15 cellular contexts compared by ENCODE assay signal in the genomic region with DNA sequence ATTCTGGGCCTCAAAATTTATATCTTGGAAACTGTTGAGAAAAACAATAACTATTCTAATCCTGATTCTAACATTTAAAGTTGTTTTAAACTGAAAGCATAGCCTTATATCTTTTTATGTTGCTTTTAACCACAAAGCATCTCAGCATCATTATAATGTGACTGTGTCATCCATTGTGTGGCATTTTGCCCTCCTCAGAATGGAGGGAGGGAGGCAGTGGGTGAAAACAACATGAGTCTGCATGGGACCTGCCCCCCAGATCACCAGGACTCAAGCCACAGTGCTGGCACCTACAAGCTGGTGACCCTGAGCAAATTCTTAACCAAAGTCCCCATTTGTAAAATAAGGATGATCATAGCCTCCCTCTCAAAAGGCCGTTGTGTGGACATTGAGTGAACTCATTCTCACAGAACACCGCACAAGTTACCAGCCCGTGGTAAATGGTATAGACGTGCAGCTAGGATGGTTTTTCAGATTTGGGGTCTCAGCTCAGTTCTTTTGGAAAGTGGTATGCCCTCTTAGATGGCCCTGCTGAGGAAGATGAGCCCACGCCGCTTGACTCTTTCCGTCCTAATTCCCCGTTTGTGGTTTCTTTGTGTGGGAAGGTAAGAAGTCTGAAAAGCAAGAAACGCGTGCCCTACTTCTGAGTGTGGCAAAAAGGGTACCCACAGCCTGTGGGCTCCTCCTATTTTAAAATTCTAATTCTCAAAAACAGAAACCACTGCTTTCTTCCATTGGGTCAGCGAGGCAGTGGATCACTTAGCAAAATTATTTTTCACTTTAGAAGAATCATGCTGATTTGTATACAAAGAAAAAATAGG.
DNase-seq lines count a peak whose midpoint lies in the region; ATAC-seq lines count a peak whose summit lies in the region.
"Had no signal": no experiment of that assay in that cellular context is flagged by ENCODE, and none has a peak within 500 bp of the region (broad histone marks: within the 10 kb centered on the region; RNA-seq: fewer than 3 reads in every experiment).

No MANE protein-coding gene starts in this region.

- in situ Hi-C loops in GM23248 (cut with MboI) = no loop called here

- H3K27ac ChIP-seq in GM23248 = no peak overlapping the region
- H3K27ac ChIP-seq: esophagus squamous epithelium, neutrophil had no signal

- no peaks in the 10 kb centered on the region for H3K36me3 Mint-ChIP-seq in activated naive CD4-positive, alpha-beta T cell treated with anti-CD3 and anti-CD28 coated beads, Interleukin-2, amount 10 ng/mL, durations not matched to agents 7 days and 5 days
- H3K36me3 Mint-ChIP-seq in activated naive CD8-positive, alpha-beta T cell treated with anti-CD3 and anti-CD28 coated beads, Interleukin-2, amount 50 U/mL, for 24 hours (ENCODE audit: low read depth) = peaks cover 3% of the 10 kb centered on the region
- peaks cover 4% of the 10 kb centered on the region for H3K36me3 Mint-ChIP-seq in stimulated activated naive CD8-positive, alpha-beta T cell treated with anti-CD3 and anti-CD28 coated beads, Interleukin-15, Interleukin-2, amounts not matched to agents 100 ng/mL and 50 ng/mL, for 24 hours (ENCODE audit: low read depth)
- H3K36me3 Mint-ChIP-seq: stimulated activated memory B cell treated with anti-CD40 and anti-IgM and Interleukin-4, amounts not matched to agents 10 μg/mL and 1 μg/mL and 100 μg/mL, for 72 hours had no signal

- H4K20me1 ChIP-seq in GM23248 (ENCODE audit: insufficient read depth) = no peaks in the 10 kb centered on the region

- peak overlapping the region; percentile 48 for H3K4me2 ChIP-seq in GM23248 (ENCODE audit: unreplicated experiment)

- ATAC-seq in activated naive CD8-positive, alpha-beta T cell treated with anti-CD3 and anti-CD28 coated beads, Interleukin-2, amount 50 U/mL, for 24 hours = peak; percentile 85
- no peak for ATAC-seq in HG02798 (IDR thresholded peaks at IDR 0.05; ENCODE audit: poor library complexity, unreplicated experiment)
- ATAC-seq in GM19035 (IDR thresholded peaks at IDR 0.05; ENCODE audit: unreplicated experiment) = no peak
- ATAC-seq: stimulated activated memory B cell treated with anti-CD40 and anti-IgM and Interleukin-4, amounts not matched to agents 10 μg/mL and 1 μg/mL and 100 μg/mL, for 72 hours had no signal

- H3K9ac ChIP-seq in GM23248 = no peak overlapping the region

- no peaks in the 10 kb centered on the region for H3K9me3 ChIP-seq in GM23248 (ENCODE audit: low read depth)
- H3K9me3 ChIP-seq: esophagus squamous epithelium, neutrophil had no signal

- no peaks in the 10 kb centered on the region for H3K4me1 Mint-ChIP-seq in activated naive CD4-positive, alpha-beta T cell treated with anti-CD3 and anti-CD28 coated beads, Interleukin-2, amount 10 ng/mL, durations not matched to agents 7 days and 5 days
- H3K4me1 Mint-ChIP-seq in activated naive CD8-positive, alpha-beta T cell treated with anti-CD3 and anti-CD28 coated beads, Interleukin-2, amount 50 U/mL, for 24 hours = peaks cover 42% of the 10 kb centered on the region
- peaks cover 43% of the 10 kb centered on the region for H3K4me1 Mint-ChIP-seq in stimulated activated naive CD8-positive, alpha-beta T cell treated with anti-CD3 and anti-CD28 coated beads, Interleukin-15, Interleukin-2, amounts not matched to agents 100 ng/mL and 50 ng/mL, for 24 hours (ENCODE audit: low read depth)

- no peak overlapping the region for H3K27ac Mint-ChIP-seq in activated naive CD4-positive, alpha-beta T cell treated with anti-CD3 and anti-CD28 coated beads, Interleukin-2, amount 10 ng/mL, durations not matched to agents 7 days and 5 days
- H3K27ac Mint-ChIP-seq in activated naive CD8-positive, alpha-beta T cell treated with anti-CD3 and anti-CD28 coated beads, Interleukin-2, amount 50 U/mL, for 24 hours = peak overlapping the region; percentile 84
- peak overlapping the region; percentile 85 for H3K27ac Mint-ChIP-seq in stimulated activated naive CD8-positive, alpha-beta T cell treated with anti-CD3 and anti-CD28 coated beads, Interleukin-15, Interleukin-2, amounts not matched to agents 100 ng/mL and 50 ng/mL, for 24 hours
- H3K27ac Mint-ChIP-seq: activated naive CD8-positive, alpha-beta T cell treated with anti-CD3 and anti-CD28 coated beads, Interleukin-2, amount 10 ng/mL, durations not matched to agents 7 days and 5 days; stimulated activated memory B cell treated with anti-CD40 and anti-IgM and Interleukin-4, amounts not matched to agents 10 μg/mL and 1 μg/mL and 100 μg/mL, for 72 hours had no signal

- H3K36me3 ChIP-seq in GM23248 (ENCODE audit: low read depth) = no peaks in the 10 kb centered on the region
- H3K36me3 ChIP-seq: esophagus squamous epithelium, neutrophil had no signal

- peak; percentile 25 for DNase-seq in activated naive CD4-positive, alpha-beta T cell treated with Interleukin-2 at 50 U/mL for 16 hours
- DNase-seq in activated naive CD4-positive, alpha-beta T cell treated with anti-CD3 and anti-CD28 coated beads, Interleukin-2, amount 10 ng/mL, durations not matched to agents 7 days and 5 days = no peak
- peak; percentile 63 for DNase-seq in GM23248
- peak; percentile 30 for DNase-seq in activated naive CD8-positive, alpha-beta T cell treated with anti-CD3 and anti-CD28 coated beads, Interleukin-2, amount 50 U/mL, for 24 hours
- no peak for DNase-seq in NCI-H2107 treated with DMSO at 0.1 percent for 48 hours (lab: John Stamatoyannopoulos, UW; ENCODE audit: unreplicated experiment)
- DNase-seq: activated naive CD8-positive, alpha-beta T cell treated with anti-CD3 and anti-CD28 coated beads, Interleukin-2, amount 10 ng/mL, durations not matched to agents 7 days and 5 days; COR-L47; esophagus squamous epithelium; NCI-H2029; trophoblast cell had no signal

- CTCF ChIA-PET in activated naive CD4-positive, alpha-beta T cell treated with anti-CD3 and anti-CD28 coated beads, Interleukin-2, amount 10 ng/mL, durations not matched to agents 7 days and 5 days (lab: Charles Lee) = no interaction called here

- H3K9me2 ChIP-seq in GM23248 (ENCODE audit: insufficient read depth) = no peaks in the 10 kb centered on the region

- WGBS in GM23248 (ENCODE audit: low coverage in 1 of 2, low lambda C conversion rate in 2 of 2, missing lambda C conversion rate in 2 of 2), 2 experiments = 94 to 95% methylated on average over 11 of the region's 11 CpGs

- H3K4me1 ChIP-seq in GM23248 (ENCODE audit: insufficient read depth) = peaks cover 8% of the 10 kb centered on the region

- no peaks in the 10 kb centered on the region for H3K79me2 ChIP-seq in GM23248 (ENCODE audit: insufficient read depth)

- H3K4me3 Mint-ChIP-seq in activated naive CD4-positive, alpha-beta T cell treated with anti-CD3 and anti-CD28 coated beads, Interleukin-2, amount 10 ng/mL, durations not matched to agents 7 days and 5 days = no peak overlapping the region
- peak overlapping the region; percentile 28 for H3K4me3 Mint-ChIP-seq in activated naive CD8-positive, alpha-beta T cell treated with anti-CD3 and anti-CD28 coated beads, Interleukin-2, amount 50 U/mL, for 24 hours
- H3K4me3 Mint-ChIP-seq in stimulated activated naive CD8-positive, alpha-beta T cell treated with anti-CD3 and anti-CD28 coated beads, Interleukin-15, Interleukin-2, amounts not matched to agents 100 ng/mL and 50 ng/mL, for 24 hours = peak overlapping the region; percentile 41
- H3K4me3 Mint-ChIP-seq: activated naive CD8-positive, alpha-beta T cell treated with anti-CD3 and anti-CD28 coated beads, Interleukin-2, amount 10 ng/mL, durations not matched to agents 7 days and 5 days; stimulated activated memory B cell treated with anti-CD40 and anti-IgM and Interleukin-4, amounts not matched to agents 10 μg/mL and 1 μg/mL and 100 μg/mL, for 72 hours had no signal

- no peaks in the 10 kb centered on the region for H3F3A ChIP-seq in GM23248 (ENCODE audit: insufficient read depth)

- peaks cover 4% of the 10 kb centered on the region for H3K9me3 Mint-ChIP-seq in activated naive CD4-positive, alpha-beta T cell treated with anti-CD3 and anti-CD28 coated beads, Interleukin-2, amount 10 ng/mL, durations not matched to agents 7 days and 5 days
- H3K9me3 Mint-ChIP-seq in activated naive CD8-positive, alpha-beta T cell treated with anti-CD3 and anti-CD28 coated beads, Interleukin-2, amount 50 U/mL, for 24 hours = peaks cover 6% of the 10 kb centered on the region
- peaks cover 4% of the 10 kb centered on the region for H3K9me3 Mint-ChIP-seq in stimulated activated naive CD8-positive, alpha-beta T cell treated with anti-CD3 and anti-CD28 coated beads, Interleukin-15, Interleukin-2, amounts not matched to agents 100 ng/mL and 50 ng/mL, for 24 hours

- no peak overlapping the region for H2AFZ ChIP-seq in GM23248

- H3K4me3 ChIP-seq in GM23248 = no peak overlapping the region
- H3K4me3 ChIP-seq: esophagus squamous epithelium had no signal

- H3K27me3 Mint-ChIP-seq in activated naive CD4-positive, alpha-beta T cell treated with anti-CD3 and anti-CD28 coated beads, Interleukin-2, amount 10 ng/mL, durations not matched to agents 7 days and 5 days = peaks cover 25% of the 10 kb centered on the region
- H3K27me3 Mint-ChIP-seq in activated naive CD8-positive, alpha-beta T cell treated with anti-CD3 and anti-CD28 coated beads, Interleukin-2, amount 50 U/mL, for 24 hours = peaks cover 12% of the 10 kb centered on the region
- peaks cover 17% of the 10 kb centered on the region for H3K27me3 Mint-ChIP-seq in stimulated activated naive CD8-positive, alpha-beta T cell treated with anti-CD3 and anti-CD28 coated beads, Interleukin-15, Interleukin-2, amounts not matched to agents 100 ng/mL and 50 ng/mL, for 24 hours

- H3K27me3 ChIP-seq in GM23248 (replicated peaks; ENCODE audit: insufficient read depth) = no peaks in the 10 kb centered on the region
- H3K27me3 ChIP-seq: esophagus squamous epithelium, neutrophil had no signal

Comparison
In these comparisons a context has a peak if more than half of its experiments do, and no peak if none do; other contexts are left out.
1. DNase-seq: peak in activated naive CD4-positive, alpha-beta T cell treated with Interleukin-2 at 50 U/mL for 16 hours (single experiment), GM23248 (single experiment) and activated naive CD8-positive, alpha-beta T cell treated with anti-CD3 and anti-CD28 coated beads, Interleukin-2, amount 50 U/mL, for 24 hours (single experiment); none in activated naive CD4-positive, alpha-beta T cell treated with anti-CD3 and anti-CD28 coated beads, Interleukin-2, amount 10 ng/mL, durations not matched to agents 7 days and 5 days (single experiment) and NCI-H2107 treated with DMSO at 0.1 percent for 48 hours (single experiment).